In the genomic region with DNA sequence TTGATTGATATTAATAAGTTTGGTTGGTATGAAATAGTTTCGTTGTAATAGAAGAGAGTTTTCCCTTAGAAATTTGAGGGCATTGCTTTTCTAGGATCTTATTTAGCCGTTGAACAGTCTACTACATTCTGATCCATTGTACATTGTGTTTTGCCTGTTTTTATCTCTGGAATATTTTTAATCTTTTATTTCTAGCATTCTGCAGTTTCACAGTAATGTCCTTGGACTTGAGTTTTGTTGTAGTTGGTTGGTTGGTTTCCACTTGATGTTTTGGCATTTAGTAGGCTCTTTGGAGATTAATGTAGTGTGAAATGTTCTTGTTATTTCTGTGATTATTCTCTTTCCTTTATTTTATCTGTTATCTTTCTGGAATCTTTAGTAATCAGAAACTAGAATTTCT, we compare ENCODE assay signal across 25 cellular contexts.
"Had no signal": no experiment of that assay in that cellular context is flagged by ENCODE, and none has a peak within 500 bp of the region (broad histone marks: within the 10 kb centered on the region; RNA-seq: fewer than 3 reads in every experiment).

No MANE protein-coding gene starts in this region.

- H3K9me3 ChIP-seq: gastroesophageal sphincter, pancreas, right lobe of liver had no signal

- H3K4me1 Mint-ChIP-seq: endodermal cell; stimulated activated naive B cell treated with anti-CD40 and anti-IgM and Interleukin-4, amounts not matched to agents 10 μg/mL and 1 μg/mL and 100 μg/mL, for 72 hours had no signal

- H3K4me3 ChIP-seq: cardiac muscle cell, gastroesophageal sphincter, heart left ventricle, hepatocyte, pancreas, right lobe of liver had no signal

- H2AFZ ChIP-seq: hepatocyte had no signal

- H3K36me3 ChIP-seq: cardiac muscle cell, pancreas, right lobe of liver had no signal

- H3K27ac Mint-ChIP-seq: dendritic cell treated with granulocyte-macrophage colony-stimulating factor and Interleukin-4, amounts not matched to agents 40 ng/mL and 50 ng/mL, for 4 days; endodermal cell; naive thymus-derived CD4-positive, alpha-beta T cell; stimulated activated naive B cell treated with anti-CD40 and anti-IgM and Interleukin-4, amounts not matched to agents 10 μg/mL and 1 μg/mL and 100 μg/mL, for 72 hours; stimulated activated naive CD8-positive, alpha-beta T cell treated with anti-CD3 and anti-CD28 coated beads, Interleukin-15, Interleukin-2, amounts not matched to agents 100 ng/mL and 50 ng/mL, for 24 hours; type B pancreatic cell had no signal

- H3K27ac ChIP-seq: cardiac muscle cell, epithelial cell of prostate, gastroesophageal sphincter, hepatocyte, right lobe of liver had no signal

- ATAC-seq: esophagus mucosa; gastroesophageal sphincter; naive thymus-derived CD4-positive, alpha-beta T cell; right lobe of liver; stimulated activated naive B cell treated with anti-CD40 and anti-IgM and Interleukin-4, amounts not matched to agents 10 μg/mL and 1 μg/mL and 100 μg/mL, for 72 hours had no signal

- H3K4me3 Mint-ChIP-seq: dendritic cell treated with granulocyte-macrophage colony-stimulating factor and Interleukin-4, amounts not matched to agents 40 ng/mL and 50 ng/mL, for 4 days; endodermal cell; naive thymus-derived CD4-positive, alpha-beta T cell; stimulated activated naive B cell treated with anti-CD40 and anti-IgM and Interleukin-4, amounts not matched to agents 10 μg/mL and 1 μg/mL and 100 μg/mL, for 72 hours; stimulated activated naive CD8-positive, alpha-beta T cell treated with anti-CD3 and anti-CD28 coated beads, Interleukin-15, Interleukin-2, amounts not matched to agents 100 ng/mL and 50 ng/mL, for 24 hours; type B pancreatic cell had no signal

- H3K4me2 ChIP-seq: hepatocyte had no signal

- DNase-seq: cerebellar nuclear complex; effector CD8-positive, alpha-beta T cell; endodermal cell; foreskin fibroblast; heart left ventricle; kidney; mesenchymal stem cell; midbrain; naive thymus-derived CD4-positive, alpha-beta T cell; occipital lobe; pancreas; retina; right lobe of liver; small intestine; stimulated activated CD4-positive, alpha-beta T cell treated with anti-CD3 and anti-CD28 coated beads, Interleukin-15, amount 100 ng/mL, for 24 hours; stimulated activated CD4-positive, alpha-beta T cell treated with anti-CD3 and anti-CD28 coated beads, Interleukin-2, amount 100 ng/mL, for 48 hours; stimulated activated naive B cell treated with anti-CD40 and anti-IgM and Interleukin-4, amounts not matched to agents 10 μg/mL and 1 μg/mL and 100 μg/mL, for 72 hours had no signal

- H3K27me3 Mint-ChIP-seq: dendritic cell treated with granulocyte-macrophage colony-stimulating factor and Interleukin-4, amounts not matched to agents 40 ng/mL and 50 ng/mL, for 4 days; naive thymus-derived CD4-positive, alpha-beta T cell; stimulated activated naive B cell treated with anti-CD40 and anti-IgM and Interleukin-4, amounts not matched to agents 10 μg/mL and 1 μg/mL and 100 μg/mL, for 72 hours; stimulated activated naive CD8-positive, alpha-beta T cell treated with anti-CD3 and anti-CD28 coated beads, Interleukin-15, Interleukin-2, amounts not matched to agents 100 ng/mL and 50 ng/mL, for 24 hours; type B pancreatic cell had no signal

- FAIRE-seq: kidney, small intestine had no signal

- H3K27me3 ChIP-seq: cardiac muscle cell, gastroesophageal sphincter, heart left ventricle, hepatocyte, pancreas, right lobe of liver had no signal

- H3K4me1 ChIP-seq: right lobe of liver had no signal
